2 cellular contexts compared by ENCODE assay signal in the genomic region with DNA sequence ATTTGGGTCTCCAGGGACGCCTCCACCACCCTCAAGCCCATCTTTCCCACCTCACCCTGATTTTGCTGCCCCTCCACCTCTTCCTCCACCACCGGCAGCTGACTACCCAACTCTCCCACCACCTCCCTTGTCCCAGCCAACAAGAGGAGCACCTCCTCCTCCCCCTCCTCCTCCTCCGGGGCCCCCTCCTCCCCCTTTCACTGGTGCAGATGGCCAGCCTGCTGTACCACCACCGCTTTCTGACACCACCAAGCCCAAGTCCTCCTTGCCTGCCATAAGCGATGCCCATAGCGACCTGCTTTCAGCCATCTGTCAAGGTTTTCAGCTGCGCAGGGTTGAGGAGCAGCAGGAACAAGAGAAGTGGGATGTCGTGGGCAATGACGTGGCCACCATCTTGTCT.
A peak's percentile ranks its signal among the peaks of the same experiment; 100 is the strongest.
TF ChIP-seq lines count a peak whose summit lies in the region.

No MANE protein-coding gene starts in this region.

TF ChIP-seq in HEK293, 187 proteins besides CTCF, POLR2A, EP300 and RAD21:
- TF ChIP-seq KLF7 (tag by site-specific recombination; IDR thresholded peaks at IDR 0.05; ENCODE audit: borderline replicate concordance) (no peak), EGR2 (tag by site-specific recombination; IDR thresholded peaks at IDR 0.05; ENCODE audit: low read depth) (peak; percentile 22; the same call in 1 of the 2 replicates), SALL2 (tag by site-specific recombination; IDR thresholded peaks at IDR 0.05; ENCODE audit: borderline replicate concordance) (no peak), ZNF174 (tag by site-specific recombination; IDR thresholded peaks at IDR 0.05) (no peak), ZNF76 (tag by site-specific recombination; IDR thresholded peaks at IDR 0.05; ENCODE audit: borderline replicate concordance, low read depth) (no peak)

TF ChIP-seq in K562, 482 proteins besides CTCF, POLR2A, EP300 and RAD21 (continued from another document):
- no peak for TF ChIP-seq MECOM (CRISPR knock-in tag; IDR thresholded peaks at IDR 0.05)
- 0 out of 2 replicates have a peak, but pooled peaks have one; percentile 38 for TF ChIP-seq FOSL1 (tag; conservative IDR thresholded peaks at IDR 0.05)
- no peak for TF ChIP-seq ELF1 (tag; IDR thresholded peaks at IDR 0.05)
